Comparison of ENCODE assay signal across 1 cellular context in the genomic region with DNA sequence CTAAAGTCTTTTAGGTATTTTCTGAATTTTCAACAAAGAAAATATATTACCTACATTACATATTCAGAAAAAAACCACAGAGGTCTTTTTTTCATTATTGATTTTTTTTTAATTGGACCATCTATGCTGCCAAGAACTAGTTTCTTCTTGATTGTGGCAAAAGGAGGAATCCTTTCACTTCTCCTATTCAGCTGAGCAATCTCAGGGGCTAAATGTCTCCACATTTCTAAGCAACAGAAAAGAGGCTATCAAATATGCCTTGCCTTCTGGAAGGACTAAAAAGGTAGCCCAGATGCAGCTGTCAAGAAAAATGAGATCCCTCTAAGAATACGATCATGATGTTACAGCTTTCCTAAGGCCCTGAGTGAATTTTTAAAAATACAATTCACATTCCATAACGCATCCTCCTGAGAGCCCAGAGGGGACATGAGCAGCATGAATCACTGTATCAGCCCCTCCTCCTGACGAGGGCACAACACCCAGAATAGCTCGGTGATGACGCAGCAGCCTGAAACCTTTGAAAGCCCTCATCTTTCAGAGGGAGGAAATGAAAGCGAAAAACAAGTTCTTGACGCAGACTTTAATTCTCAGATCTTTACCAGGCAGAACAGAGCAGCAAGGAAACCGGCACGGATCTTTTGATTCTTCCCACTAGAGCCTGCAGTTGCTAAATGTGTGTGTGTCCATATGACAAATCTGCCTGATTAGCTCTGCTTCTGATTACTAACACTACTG.
A peak's percentile ranks its signal among the peaks of the same experiment; 100 is the strongest.
TF ChIP-seq lines count a peak whose summit lies in the region.

No MANE protein-coding gene starts in this region.

TF ChIP-seq in K562, 482 proteins besides CTCF, POLR2A, EP300 and RAD21 (continued from another document and continues in another):
- TF ChIP-seq PKNOX1 (IDR thresholded peaks at IDR 0.05) (peak; percentile 50), HNRNPL (IDR thresholded peaks at IDR 0.05; ENCODE audit: low read depth, low read length) (no peak), RBFOX2 (IDR thresholded peaks at IDR 0.05; ENCODE audit: low read depth, low read length) (no peak), CHCHD3 (CRISPR knock-in tag; IDR thresholded peaks at IDR 0.05) (no peak), ZNF431 (CRISPR knock-in tag; IDR thresholded peaks at IDR 0.05) (no peak), FOS (IDR thresholded peaks at IDR 0.05; ENCODE audit: extremely low read depth, insufficient read length) (peak; percentile 17), TAF15 (IDR thresholded peaks at IDR 0.05; ENCODE audit: low read depth, low read length) (no peak), VEZF1 (CRISPR knock-in tag; IDR thresholded peaks at IDR 0.05) (peak; percentile 84), FOXK2 (conservative IDR thresholded peaks at IDR 0.05 in 1 of 2, IDR thresholded peaks at IDR 0.05 in 1 of 2; ENCODE audit: low read depth in 2 of 2) (0 out of 4 replicates have a peak, but pooled peaks of 1 of the 2 experiments have one; percentile 35), JUN (IDR thresholded peaks at IDR 0.05; ENCODE audit: borderline replicate concordance, low read depth, low read length) (peak; percentile 82; the same call in 1 of the 2 replicates), JUN (CRISPR knock-in tag; IDR thresholded peaks at IDR 0.05; ENCODE audit: borderline replicate concordance) (no peak), TCFL5 (CRISPR knock-in tag; conservative IDR thresholded peaks at IDR 0.05) (no peak), CBX8 (IDR thresholded peaks at IDR 0.05; ENCODE audit: borderline replicate concordance, extremely low read depth, low read depth, low read length, poor library complexity, severe bottlenecking) (no peak), RFX1 (IDR thresholded peaks at IDR 0.05) (no peak), U2AF1 (optimal IDR thresholded peaks at IDR 0.05; ENCODE audit: low read depth, low read length) (no peak), ZMIZ1 (IDR thresholded peaks at IDR 0.05; ENCODE audit: low read depth in 2 of 2, low read length in 2 of 2) (no peak), THAP12 (CRISPR knock-in tag; IDR thresholded peaks at IDR 0.05) (no peak), SNAPC5 (CRISPR knock-in tag; IDR thresholded peaks at IDR 0.05) (no peak), NUFIP1 (IDR thresholded peaks at IDR 0.05; ENCODE audit: partially characterized antibody) (no peak), CCNT2 (IDR thresholded peaks at IDR 0.05; ENCODE audit: borderline replicate concordance, extremely low read depth, insufficient read length, low read depth, low read length) (no peak), ASH1L (IDR thresholded peaks at IDR 0.05; ENCODE audit: borderline replicate concordance, low read depth, partially characterized antibody) (no peak), GATAD2A (IDR thresholded peaks at IDR 0.05) (no peak), FOXK1 (CRISPR knock-in tag; IDR thresholded peaks at IDR 0.05; ENCODE audit: borderline replicate concordance) (no peak)
- TF ChIP-seq, protein P1, sequence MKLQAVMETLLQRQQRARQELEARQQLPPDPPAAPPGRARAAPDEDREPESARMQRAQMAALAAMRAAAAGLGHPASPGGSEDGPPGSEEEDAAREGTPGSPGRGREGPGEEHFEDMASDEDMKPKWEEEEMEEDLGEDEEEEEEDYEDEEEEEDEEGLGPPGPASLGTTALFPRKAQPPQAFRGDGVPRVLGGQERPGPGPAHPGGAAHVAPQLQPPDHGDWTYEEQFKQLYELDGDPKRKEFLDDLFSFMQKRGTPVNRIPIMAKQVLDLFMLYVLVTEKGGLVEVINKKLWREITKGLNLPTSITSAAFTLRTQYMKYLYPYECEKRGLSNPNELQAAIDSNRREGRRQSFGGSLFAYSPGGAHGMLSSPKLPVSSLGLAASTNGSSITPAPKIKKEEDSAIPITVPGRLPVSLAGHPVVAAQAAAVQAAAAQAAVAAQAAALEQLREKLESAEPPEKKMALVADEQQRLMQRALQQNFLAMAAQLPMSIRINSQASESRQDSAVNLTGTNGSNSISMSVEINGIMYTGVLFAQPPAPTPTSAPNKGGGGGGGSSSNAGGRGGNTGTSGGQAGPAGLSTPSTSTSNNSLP (IDR thresholded peaks at IDR 0.05; ENCODE audit: borderline replicate concordance, low read depth, low read length): no peak
- TF ChIP-seq, protein P2, sequence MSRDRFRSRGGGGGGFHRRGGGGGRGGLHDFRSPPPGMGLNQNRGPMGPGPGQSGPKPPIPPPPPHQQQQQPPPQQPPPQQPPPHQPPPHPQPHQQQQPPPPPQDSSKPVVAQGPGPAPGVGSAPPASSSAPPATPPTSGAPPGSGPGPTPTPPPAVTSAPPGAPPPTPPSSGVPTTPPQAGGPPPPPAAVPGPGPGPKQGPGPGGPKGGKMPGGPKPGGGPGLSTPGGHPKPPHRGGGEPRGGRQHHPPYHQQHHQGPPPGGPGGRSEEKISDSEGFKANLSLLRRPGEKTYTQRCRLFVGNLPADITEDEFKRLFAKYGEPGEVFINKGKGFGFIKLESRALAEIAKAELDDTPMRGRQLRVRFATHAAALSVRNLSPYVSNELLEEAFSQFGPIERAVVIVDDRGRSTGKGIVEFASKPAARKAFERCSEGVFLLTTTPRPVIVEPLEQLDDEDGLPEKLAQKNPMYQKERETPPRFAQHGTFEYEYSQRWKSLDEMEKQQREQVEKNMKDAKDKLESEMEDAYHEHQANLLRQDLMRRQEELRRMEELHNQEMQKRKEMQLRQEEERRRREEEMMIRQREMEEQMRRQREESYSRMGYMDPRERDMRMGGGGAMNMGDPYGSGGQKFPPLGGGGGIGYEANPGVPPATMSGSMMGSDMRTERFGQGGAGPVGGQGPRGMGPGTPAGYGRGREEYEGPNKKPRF (IDR thresholded peaks at IDR 0.05; ENCODE audit: low read depth, low read length): no peak
- TF ChIP-seq, protein P3, sequence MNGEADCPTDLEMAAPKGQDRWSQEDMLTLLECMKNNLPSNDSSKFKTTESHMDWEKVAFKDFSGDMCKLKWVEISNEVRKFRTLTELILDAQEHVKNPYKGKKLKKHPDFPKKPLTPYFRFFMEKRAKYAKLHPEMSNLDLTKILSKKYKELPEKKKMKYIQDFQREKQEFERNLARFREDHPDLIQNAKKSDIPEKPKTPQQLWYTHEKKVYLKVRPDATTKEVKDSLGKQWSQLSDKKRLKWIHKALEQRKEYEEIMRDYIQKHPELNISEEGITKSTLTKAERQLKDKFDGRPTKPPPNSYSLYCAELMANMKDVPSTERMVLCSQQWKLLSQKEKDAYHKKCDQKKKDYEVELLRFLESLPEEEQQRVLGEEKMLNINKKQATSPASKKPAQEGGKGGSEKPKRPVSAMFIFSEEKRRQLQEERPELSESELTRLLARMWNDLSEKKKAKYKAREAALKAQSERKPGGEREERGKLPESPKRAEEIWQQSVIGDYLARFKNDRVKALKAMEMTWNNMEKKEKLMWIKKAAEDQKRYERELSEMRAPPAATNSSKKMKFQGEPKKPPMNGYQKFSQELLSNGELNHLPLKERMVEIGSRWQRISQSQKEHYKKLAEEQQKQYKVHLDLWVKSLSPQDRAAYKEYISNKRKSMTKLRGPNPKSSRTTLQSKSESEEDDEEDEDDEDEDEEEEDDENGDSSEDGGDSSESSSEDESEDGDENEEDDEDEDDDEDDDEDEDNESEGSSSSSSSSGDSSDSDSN (IDR thresholded peaks at IDR 0.05; ENCODE audit: borderline replicate concordance in 1 of 2, low read depth in 2 of 2, low read length in 2 of 2): no peak
- TF ChIP-seq, protein P4, sequence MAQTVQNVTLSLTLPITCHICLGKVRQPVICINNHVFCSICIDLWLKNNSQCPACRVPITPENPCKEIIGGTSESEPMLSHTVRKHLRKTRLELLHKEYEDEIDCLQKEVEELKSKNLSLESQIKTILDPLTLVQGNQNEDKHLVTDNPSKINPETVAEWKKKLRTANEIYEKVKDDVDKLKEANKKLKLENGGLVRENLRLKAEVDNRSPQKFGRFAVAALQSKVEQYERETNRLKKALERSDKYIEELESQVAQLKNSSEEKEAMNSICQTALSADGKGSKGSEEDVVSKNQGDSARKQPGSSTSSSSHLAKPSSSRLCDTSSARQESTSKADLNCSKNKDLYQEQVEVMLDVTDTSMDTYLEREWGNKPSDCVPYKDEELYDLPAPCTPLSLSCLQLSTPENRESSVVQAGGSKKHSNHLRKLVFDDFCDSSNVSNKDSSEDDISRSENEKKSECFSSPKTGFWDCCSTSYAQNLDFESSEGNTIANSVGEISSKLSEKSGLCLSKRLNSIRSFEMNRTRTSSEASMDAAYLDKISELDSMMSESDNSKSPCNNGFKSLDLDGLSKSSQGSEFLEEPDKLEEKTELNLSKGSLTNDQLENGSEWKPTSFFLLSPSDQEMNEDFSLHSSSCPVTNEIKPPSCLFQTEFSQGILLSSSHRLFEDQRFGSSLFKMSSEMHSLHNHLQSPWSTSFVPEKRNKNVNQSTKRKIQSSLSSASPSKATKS (CRISPR knock-in tag; IDR thresholded peaks at IDR 0.05): no peak
- TF ChIP-seq, protein P5, sequence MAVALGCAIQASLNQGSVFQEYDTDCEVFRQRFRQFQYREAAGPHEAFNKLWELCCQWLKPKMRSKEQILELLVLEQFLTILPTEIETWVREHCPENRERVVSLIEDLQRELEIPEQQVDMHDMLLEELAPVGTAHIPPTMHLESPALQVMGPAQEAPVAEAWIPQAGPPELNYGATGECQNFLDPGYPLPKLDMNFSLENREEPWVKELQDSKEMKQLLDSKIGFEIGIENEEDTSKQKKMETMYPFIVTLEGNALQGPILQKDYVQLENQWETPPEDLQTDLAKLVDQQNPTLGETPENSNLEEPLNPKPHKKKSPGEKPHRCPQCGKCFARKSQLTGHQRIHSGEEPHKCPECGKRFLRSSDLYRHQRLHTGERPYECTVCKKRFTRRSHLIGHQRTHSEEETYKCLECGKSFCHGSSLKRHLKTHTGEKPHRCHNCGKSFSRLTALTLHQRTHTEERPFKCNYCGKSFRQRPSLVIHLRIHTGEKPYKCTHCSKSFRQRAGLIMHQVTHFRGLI (CRISPR knock-in tag; IDR thresholded peaks at IDR 0.05): no peak
- TF ChIP-seq, protein P6, sequence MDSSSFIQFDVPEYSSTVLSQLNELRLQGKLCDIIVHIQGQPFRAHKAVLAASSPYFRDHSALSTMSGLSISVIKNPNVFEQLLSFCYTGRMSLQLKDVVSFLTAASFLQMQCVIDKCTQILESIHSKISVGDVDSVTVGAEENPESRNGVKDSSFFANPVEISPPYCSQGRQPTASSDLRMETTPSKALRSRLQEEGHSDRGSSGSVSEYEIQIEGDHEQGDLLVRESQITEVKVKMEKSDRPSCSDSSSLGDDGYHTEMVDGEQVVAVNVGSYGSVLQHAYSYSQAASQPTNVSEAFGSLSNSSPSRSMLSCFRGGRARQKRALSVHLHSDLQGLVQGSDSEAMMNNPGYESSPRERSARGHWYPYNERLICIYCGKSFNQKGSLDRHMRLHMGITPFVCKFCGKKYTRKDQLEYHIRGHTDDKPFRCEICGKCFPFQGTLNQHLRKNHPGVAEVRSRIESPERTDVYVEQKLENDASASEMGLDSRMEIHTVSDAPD (CRISPR knock-in tag; IDR thresholded peaks at IDR 0.05): no peak
